20 cellular contexts compared by ENCODE assay signal in genomic region chr14:102909462-102909861, GRCh38. TPM values are rescaled to one million over a fixed set of nuclear protein-coding genes. Genes with fewer than 3 reads are reported as not detected.
A peak's percentile ranks its signal among the peaks of the same experiment; 100 is the strongest.
DNase-seq lines count a peak whose midpoint lies in the region; ATAC-seq, FAIRE-seq and TF ChIP-seq lines count a peak whose summit lies in the region.
"Had no signal": no experiment of that assay in that cellular context is flagged by ENCODE, and none has a peak within 500 bp of the region (broad histone marks: within the 10 kb centered on the region; RNA-seq: fewer than 3 reads in every experiment).

No MANE protein-coding gene starts in this region.

- no peak overlapping the region for H3K4me3 Mint-ChIP-seq in activated T-cell treated with anti-CD3 and anti-CD28 coated beads, Interleukin-2, amount 50 U/mL, for 72 hours
- no peak overlapping the region for H3K4me3 Mint-ChIP-seq in naive thymus-derived CD8-positive, alpha-beta T cell
- H3K4me3 Mint-ChIP-seq: CD4-positive, alpha-beta memory T cell had no signal

- H3K27me3 Mint-ChIP-seq in activated T-cell treated with anti-CD3 and anti-CD28 coated beads, Interleukin-2, amount 50 U/mL, for 72 hours (ENCODE audit: low read depth) = no peaks in the 10 kb centered on the region
- no peaks in the 10 kb centered on the region for H3K27me3 Mint-ChIP-seq in naive thymus-derived CD8-positive, alpha-beta T cell
- H3K27me3 Mint-ChIP-seq: CD4-positive, alpha-beta memory T cell had no signal

- DNase-seq in activated T-cell treated with anti-CD3 and anti-CD28 coated beads, Interleukin-2, amount 50 U/mL, for 72 hours = no peak
- no peak for DNase-seq in activated T-cell treated with anti-CD3 and anti-CD28 coated beads, Interleukin-2, amount 50 U/mL, for 1 hour
- DNase-seq in GM12891 (ENCODE audit: insufficient read length, low spot score) = no peak
- DNase-seq in ecto neural progenitor cell (ENCODE audit: low spot score) = peak; percentile 43
- peak; percentile 70 for DNase-seq in spleen
- no peak for DNase-seq in naive thymus-derived CD8-positive, alpha-beta T cell
- DNase-seq in AML-193 (lab: John Stamatoyannopoulos, UW) = no peak
- DNase-seq in DMS53 treated with DMSO at 0.1 percent for 48 hours (lab: John Stamatoyannopoulos, UW; ENCODE audit: unreplicated experiment) = no peak
- DNase-seq: CD4-positive, alpha-beta memory T cell; KG1; MG63; NCI-H1417; NCI-H2029; NCI-H2171 treated with DMSO at 0.1 percent for 48 hours; NCI-H774; SHP77 had no signal

- no peak overlapping the region for H3K27ac ChIP-seq in spleen
- H3K27ac ChIP-seq: A549, HL-60 had no signal

- no peaks in the 10 kb centered on the region for H3K27me3 ChIP-seq in spleen (replicated peaks in 1 of 7)
- H3K27me3 ChIP-seq: MG63 had no signal

- no peak for FAIRE-seq in GM12891 (lab: Jason Lieb, UNC)
- FAIRE-seq: A549, G401.6 had no signal

- POLR2A ChIA-PET in naive thymus-derived CD8-positive, alpha-beta T cell (lab: Charles Lee) = no interaction called here

- no peaks in the 10 kb centered on the region for H3K9me3 Mint-ChIP-seq in activated T-cell treated with anti-CD3 and anti-CD28 coated beads, Interleukin-2, amount 50 U/mL, for 72 hours
- no peaks in the 10 kb centered on the region for H3K9me3 Mint-ChIP-seq in naive thymus-derived CD8-positive, alpha-beta T cell
- H3K9me3 Mint-ChIP-seq: CD4-positive, alpha-beta memory T cell had no signal

- peaks cover 5 to 12% of the 10 kb centered on the region in 2 donors for H3K36me3 Mint-ChIP-seq in activated T-cell treated with anti-CD3 and anti-CD28 coated beads, Interleukin-2, amount 50 U/mL, for 72 hours (ENCODE audit: insufficient read depth in 2 of 2)
- H3K36me3 Mint-ChIP-seq in naive thymus-derived CD8-positive, alpha-beta T cell = peaks cover 0 to 29% (median 7%) of the 10 kb centered on the region in 3 donors

- peak overlapping the region; percentile 19 for H3K27ac Mint-ChIP-seq in activated T-cell treated with anti-CD3 and anti-CD28 coated beads, Interleukin-2, amount 50 U/mL, for 72 hours
- H3K27ac Mint-ChIP-seq in naive thymus-derived CD8-positive, alpha-beta T cell = peak overlapping the region in 2 of 10 donors; percentile 19 to 35

- ATAC-seq in activated T-cell treated with anti-CD3 and anti-CD28 coated beads, Interleukin-2, amount 50 U/mL, for 72 hours (replicated peaks in 1 of 2) = peak in 1 of 2 donors; percentile 18
- ATAC-seq in naive thymus-derived CD8-positive, alpha-beta T cell = no peak
- ATAC-seq: A549, Panc1 had no signal

- TF ChIP-seq POLR2A in GM12891 (IDR thresholded peaks at IDR 0.05; ENCODE audit: low read depth, low read length) (no peak; the same call in 1 of the 2 replicates), spleen (IDR thresholded peaks at IDR 0.05) (no peak)

- no peak for TF ChIP-seq CTCF in spleen (IDR thresholded peaks at IDR 0.05 in 8 of 11, conservative IDR thresholded peaks at IDR 0.05 in 3 of 11)

- intact Hi-C loops in spleen (cut with DNase I; ENCODE audit: low total_unique reads) = no loop called here

- H3K4me1 ChIP-seq in spleen = peaks cover 1 to 23% (median 8%) of the 10 kb centered on the region in 6 donors
- H3K4me1 ChIP-seq: A549 had no signal

- peaks cover 3 to 92% (median 48%) of the 10 kb centered on the region in 6 donors for H3K36me3 ChIP-seq in spleen
- H3K36me3 ChIP-seq: MG63 had no signal

- WGBS in spleen, 5 donors = 80 to 97% (median 91%) methylated on average over 7 to 10 of the region's 10 CpGs

- H3K9me3 ChIP-seq in spleen = no peaks in the 10 kb centered on the region
- H3K9me3 ChIP-seq: A549, MG63 had no signal

- H3K4me1 Mint-ChIP-seq in activated T-cell treated with anti-CD3 and anti-CD28 coated beads, Interleukin-2, amount 50 U/mL, for 72 hours (ENCODE audit: low read depth) = no peaks in the 10 kb centered on the region
- peaks cover 0 to 4% (median 0%) of the 10 kb centered on the region in 4 donors for H3K4me1 Mint-ChIP-seq in naive thymus-derived CD8-positive, alpha-beta T cell
- H3K4me1 Mint-ChIP-seq: CD4-positive, alpha-beta memory T cell had no signal

- no peak overlapping the region for H3K4me3 ChIP-seq in spleen
- H3K4me3 ChIP-seq: A549, MG63 had no signal

TF ChIP-seq in GM12891, 5 proteins besides CTCF, POLR2A, EP300 and RAD21:
- peak; percentile 82 for TF ChIP-seq POLR2AphosphoS5 (IDR thresholded peaks at IDR 0.05; ENCODE audit: low read depth, low read length)
- TF ChIP-seq TAF1 (IDR thresholded peaks at IDR 0.05; ENCODE audit: low read depth, low read length) = no peak

RNA-seq across cellular contexts. Expression of gene AMN, which starts 13.0 kb away (rescaled TPM):
- total RNA-seq in activated T-cell treated with anti-CD3 and anti-CD28 coated beads, Interleukin-2, amount 50 U/mL, for 72 hours = 1 to 10 TPM; 3.2 to 3.9 TPM
- polyA plus RNA-seq in GM12891 (2012; ENCODE audit: low read depth, missing spikeins) = 0.50 TPM
- 1 to 10 TPM in 6 of 7 donors, under 1 TPM in 1; 0.65 to 3.0 (median 2.4) TPM for total RNA-seq in spleen
- 1 to 10 TPM; 1.6 to 2.2 (median 2.1) TPM for polyA plus RNA-seq in spleen
- total RNA-seq in naive thymus-derived CD8-positive, alpha-beta T cell = 10 to 100 TPM; 15.8 to 20.8 TPM
- polyA plus RNA-seq in naive thymus-derived CD8-positive, alpha-beta T cell = 1 to 10 TPM; 2.3 to 5.6 (median 4.1) TPM

Comparison
In these comparisons a context has a peak if more than half of its experiments do, and no peak if none do; other contexts are left out.
1. DNase-seq: peak in ecto neural progenitor cell (single experiment) and spleen (single experiment); none in activated T-cell treated with anti-CD3 and anti-CD28 coated beads, Interleukin-2, amount 50 U/mL, for 72 hours (0 of 2), activated T-cell treated with anti-CD3 and anti-CD28 coated beads, Interleukin-2, amount 50 U/mL, for 1 hour (single experiment), GM12891 (single experiment), naive thymus-derived CD8-positive, alpha-beta T cell (0 of 10), AML-193 (0 of 2) and DMS53 treated with DMSO at 0.1 percent for 48 hours (single experiment).